In genomic region chr18:55856191-55856590, GRCh38 we compare ENCODE assay signal across 16 cellular contexts.
A peak's percentile ranks its signal among the peaks of the same experiment; 100 is the strongest.
DNase-seq lines count a peak whose midpoint lies in the region; ATAC-seq, FAIRE-seq and TF ChIP-seq lines count a peak whose summit lies in the region.
"Had no signal": no experiment of that assay in that cellular context is flagged by ENCODE, and none has a peak within 500 bp of the region (broad histone marks: within the 10 kb centered on the region; RNA-seq: fewer than 3 reads in every experiment).

No MANE protein-coding gene starts in this region.

- H3K9me3 ChIP-seq in mammary epithelial cell (replicated peaks; ENCODE audit: insufficient read depth, low read length) = no peaks in the 10 kb centered on the region
- no peaks in the 10 kb centered on the region for H3K9me3 ChIP-seq in keratinocyte (ENCODE audit: control insufficient read depth, low read depth, low read length)
- H3K9me3 ChIP-seq: upper lobe of left lung had no signal

- H3K4me3 ChIP-seq in mammary epithelial cell (replicated peaks in 1 of 3; ENCODE audit: insufficient read depth in 1 of 3, low read depth in 2 of 3, low read length in 3 of 3) (no peak overlapping the region), keratinocyte (ENCODE audit: control insufficient read depth in 2 of 3, extremely low read depth in 1 of 3, insufficient read depth in 2 of 3, low read depth in 1 of 3, low read length in 3 of 3) (peak overlapping the region in 2 of 3 experiments; percentile 7 to 38)
- H3K4me3 ChIP-seq: cardiac muscle cell, upper lobe of left lung had no signal

- TF ChIP-seq CTCF in mammary epithelial cell (conservative IDR thresholded peaks at IDR 0.05 in 1 of 2, IDR thresholded peaks at IDR 0.05 in 1 of 2; ENCODE audit: extremely low read depth in 1 of 2, insufficient read depth in 1 of 2, low read depth in 1 of 2, low read length in 2 of 2) = no peak
- no peak for TF ChIP-seq CTCF in keratinocyte (optimal IDR thresholded peaks at IDR 0.05 in 1 of 3, IDR thresholded peaks at IDR 0.05 in 1 of 3, conservative IDR thresholded peaks at IDR 0.05 in 1 of 3; ENCODE audit: extremely low read depth in 1 of 3, insufficient read depth in 2 of 3, low read length in 3 of 3)

- no peaks in the 10 kb centered on the region for H3K36me3 ChIP-seq in mammary epithelial cell (ENCODE audit: insufficient read depth, low read length)
- H3K36me3 ChIP-seq in keratinocyte (ENCODE audit: control insufficient read depth in 2 of 2, extremely low read depth in 1 of 2, insufficient read depth in 2 of 2, low read length in 2 of 2) = no peaks in the 10 kb centered on the region
- H3K36me3 ChIP-seq: cardiac muscle cell, upper lobe of left lung had no signal

- no peaks in the 10 kb centered on the region for H3K27me3 Mint-ChIP-seq in activated naive CD8-positive, alpha-beta T cell treated with anti-CD3 and anti-CD28 coated beads, Interleukin-2, amount 50 U/mL, for 24 hours

- no peaks in the 10 kb centered on the region for H3K9me1 ChIP-seq in keratinocyte (ENCODE audit: control insufficient read depth, extremely low read depth, insufficient read depth, low read length)

- dilution Hi-C loops in mammary epithelial cell (cut with HindIII; ENCODE audit: low sequenced_read_pairs) (no loop called here), keratinocyte (cut with MboI; ENCODE audit: extremely low pct_ligation_motif_present, low sequenced_read_pairs) (no loop called here)

- in situ Hi-C loops in mammary epithelial cell (cut with MboI; ENCODE audit: low sequenced_read_pairs in 2 of 2) = loop anchor here in 1 of 2 donors (10.0 kb wide), 1 partner anchor 441 kb away; no protein-coding TSS in a partner anchor

- H3K36me3 Mint-ChIP-seq in activated naive CD8-positive, alpha-beta T cell treated with anti-CD3 and anti-CD28 coated beads, Interleukin-2, amount 50 U/mL, for 24 hours (ENCODE audit: low read depth) = no peaks in the 10 kb centered on the region

- peak; percentile 32 for DNase-seq in AG08396 (ENCODE audit: low spot score)
- DNase-seq in mammary epithelial cell = peak; percentile 95
- peak; percentile 94 for DNase-seq in keratinocyte (ENCODE audit: low read depth, low spot score)
- no peak for DNase-seq in activated naive CD8-positive, alpha-beta T cell treated with anti-CD3 and anti-CD28 coated beads, Interleukin-2, amount 50 U/mL, for 24 hours
- no peak for DNase-seq in activated T-cell treated with anti-CD3 and anti-CD28 coated beads, Interleukin-2, amount 50 U/mL, for 48 hours
- no peak for DNase-seq in left colon
- DNase-seq: Kasumi-1, NCI-H526, T-helper 2 cell, upper lobe of left lung had no signal

- peak; percentile 92 for FAIRE-seq in keratinocyte (lab: Jason Lieb, UNC)
- FAIRE-seq: islet of Langerhans had no signal

- BruUV-seq in mammary epithelial cell (replicated peaks; lab: Mats Ljungman, UMichigan) = no TSS peak

- no peak overlapping the region for H3K27ac Mint-ChIP-seq in activated naive CD8-positive, alpha-beta T cell treated with anti-CD3 and anti-CD28 coated beads, Interleukin-2, amount 50 U/mL, for 24 hours
- H3K27ac Mint-ChIP-seq: B cell had no signal

- 0% methylated on average over 2 of the region's 2 CpGs for WGBS in mammary epithelial cell (ENCODE audit: low coverage, missing lambda C conversion rate)

- intact Hi-C loops in mammary epithelial cell (cut with micrococcal nuclease) (loop anchor here (1.0 to 2.0 kb wide), 4 partner anchors 23 to 267 kb away; partner anchors contain the start of gene TCF4), left colon (cut with DNase I, micrococcal nuclease) (no loop called here)

- H3K4me1 Mint-ChIP-seq in activated naive CD8-positive, alpha-beta T cell treated with anti-CD3 and anti-CD28 coated beads, Interleukin-2, amount 50 U/mL, for 24 hours = no peaks in the 10 kb centered on the region
- H3K4me1 Mint-ChIP-seq: B cell had no signal

- no peaks in the 10 kb centered on the region for H4K20me1 ChIP-seq in mammary epithelial cell (ENCODE audit: insufficient read depth, low read length)
- H4K20me1 ChIP-seq in keratinocyte (ENCODE audit: control insufficient read depth, extremely low read depth, insufficient read depth, low read length) = no peaks in the 10 kb centered on the region

- CTCF ChIA-PET in mammary epithelial cell (lab: Charles Lee; ENCODE audit: low non-redundant PET) = interaction anchor here (0.6 kb wide), 1 partner anchor 795 kb away, joined by 3 read pairs; the partner anchor contains the start of gene WDR7

- peaks cover 25% of the 10 kb centered on the region for H3K4me1 ChIP-seq in mammary epithelial cell (ENCODE audit: insufficient read depth, low read length)
- peaks cover 33% of the 10 kb centered on the region for H3K4me1 ChIP-seq in keratinocyte (ENCODE audit: control insufficient read depth, extremely low read depth, insufficient read depth, low read length)
- H3K4me1 ChIP-seq: parathyroid adenoma, upper lobe of left lung had no signal

- TF ChIP-seq EP300 in Ishikawa (IDR thresholded peaks at IDR 0.05; ENCODE audit: borderline replicate concordance) = no peak

- no peak overlapping the region for H2AFZ ChIP-seq in mammary epithelial cell (ENCODE audit: low read depth, low read length)
- no peak overlapping the region for H2AFZ ChIP-seq in keratinocyte (ENCODE audit: control insufficient read depth, low read length)
- H2AFZ ChIP-seq: parathyroid adenoma had no signal

- H3K79me2 ChIP-seq in mammary epithelial cell (ENCODE audit: insufficient read depth, low read length) (no peaks in the 10 kb centered on the region), keratinocyte (ENCODE audit: control insufficient read depth, insufficient read depth, low read length) (no peaks in the 10 kb centered on the region)
- H3K79me2 ChIP-seq: parathyroid adenoma had no signal

- no peak for ATAC-seq in activated naive CD8-positive, alpha-beta T cell treated with anti-CD3 and anti-CD28 coated beads, Interleukin-2, amount 50 U/mL, for 24 hours
- ATAC-seq in HG03280 (IDR thresholded peaks at IDR 0.05; ENCODE audit: unreplicated experiment) (no peak), left colon (no peak)

- no peak overlapping the region for H3K4me3 Mint-ChIP-seq in activated naive CD8-positive, alpha-beta T cell treated with anti-CD3 and anti-CD28 coated beads, Interleukin-2, amount 50 U/mL, for 24 hours
- H3K4me3 Mint-ChIP-seq: B cell had no signal

- H3K27me3 ChIP-seq in mammary epithelial cell (ENCODE audit: insufficient read depth, low read length) = no peaks in the 10 kb centered on the region
- H3K27me3 ChIP-seq in keratinocyte (ENCODE audit: control insufficient read depth, extremely low read depth, insufficient read depth, low read length) = no peaks in the 10 kb centered on the region
- H3K27me3 ChIP-seq: cardiac muscle cell, upper lobe of left lung had no signal

- peaks cover 6% of the 10 kb centered on the region for H3K9me3 Mint-ChIP-seq in activated naive CD8-positive, alpha-beta T cell treated with anti-CD3 and anti-CD28 coated beads, Interleukin-2, amount 50 U/mL, for 24 hours

- H3K9ac ChIP-seq in mammary epithelial cell (ENCODE audit: insufficient read depth, low read length) = no peak overlapping the region
- H3K9ac ChIP-seq in keratinocyte (ENCODE audit: control insufficient read depth, extremely low read depth, insufficient read depth, low read length) = peak overlapping the region; percentile 45
- H3K9ac ChIP-seq: parathyroid adenoma had no signal

- H3K4me2 ChIP-seq in mammary epithelial cell (ENCODE audit: insufficient read depth, low read depth, low read length) (peak overlapping the region; percentile 63), keratinocyte (ENCODE audit: control insufficient read depth, extremely low read depth, insufficient read depth, low read depth, low read length) (peak overlapping the region; percentile 66)

- no peak for TF ChIP-seq RAD21 in Ishikawa (IDR thresholded peaks at IDR 0.05; ENCODE audit: low read depth)

- H3K27ac ChIP-seq in mammary epithelial cell (ENCODE audit: insufficient read depth, low read depth, low read length) (peak overlapping the region; percentile 60), keratinocyte (ENCODE audit: control insufficient read depth, insufficient read depth, low read length) (peak overlapping the region; percentile 83)
- H3K27ac ChIP-seq: cardiac muscle cell, parathyroid adenoma, upper lobe of left lung had no signal

TF ChIP-seq in Ishikawa, 13 proteins besides CTCF, POLR2A, EP300 and RAD21:
- TF ChIP-seq YY1 (IDR thresholded peaks at IDR 0.05; ENCODE audit: low read depth) = no peak
- TF ChIP-seq TEAD4 (IDR thresholded peaks at IDR 0.05) = peak; percentile 44; the same call in 1 of the 2 replicates

Comparison
In these comparisons a context has a peak if more than half of its experiments do, and no peak if none do; other contexts are left out.
1. DNase-seq: peak in AG08396 (single experiment), mammary epithelial cell (single experiment) and keratinocyte (single experiment); none in activated naive CD8-positive, alpha-beta T cell treated with anti-CD3 and anti-CD28 coated beads, Interleukin-2, amount 50 U/mL, for 24 hours (single experiment), activated T-cell treated with anti-CD3 and anti-CD28 coated beads, Interleukin-2, amount 50 U/mL, for 48 hours (0 of 2) and left colon (0 of 2).
2. H3K4me3 ChIP-seq: peak in keratinocyte (2 of 3); none in mammary epithelial cell (0 of 3).